Comparison of ENCODE assay signal across 29 cellular contexts in genomic region chr7:111521660-111522059, GRCh38.
"Had no signal": no experiment of that assay in that cellular context is flagged by ENCODE, and none has a peak within 500 bp of the region (broad histone marks: within the 10 kb centered on the region; RNA-seq: fewer than 3 reads in every experiment).

No MANE protein-coding gene starts in this region.

- H3K9me3 Mint-ChIP-seq: stimulated activated effector memory CD8-positive, alpha-beta T cell treated with anti-CD3 and anti-CD28 coated beads, Interleukin-12 subunit alpha, Interleukin-12 subunit beta, amount 100 ng/mL, for 72 hours; type B pancreatic cell had no signal

- H3K4me3 Mint-ChIP-seq: stimulated activated effector memory CD8-positive, alpha-beta T cell treated with anti-CD3 and anti-CD28 coated beads, Interleukin-12 subunit alpha, Interleukin-12 subunit beta, amount 100 ng/mL, for 72 hours; stimulated activated memory B cell treated with anti-CD40 and anti-IgM and Interleukin-4, amounts not matched to agents 10 μg/mL and 1 μg/mL and 100 μg/mL, for 72 hours; stimulated activated naive B cell treated with anti-CD40 and anti-IgM and Interleukin-4, amounts not matched to agents 10 μg/mL and 1 μg/mL and 100 μg/mL, for 72 hours; stimulated activated naive CD8-positive, alpha-beta T cell treated with anti-CD3 and anti-CD28 coated beads, Interleukin-15, amount 100 ng/mL, for 72 hours; stimulated activated naive CD8-positive, alpha-beta T cell treated with anti-CD3 and anti-CD28 coated beads, Interleukin-15, Interleukin-2, amounts not matched to agents 100 ng/mL and 50 ng/mL, for 24 hours; type B pancreatic cell had no signal

- H3K27ac Mint-ChIP-seq: stimulated activated effector memory CD8-positive, alpha-beta T cell treated with anti-CD3 and anti-CD28 coated beads, Interleukin-12 subunit alpha, Interleukin-12 subunit beta, amount 100 ng/mL, for 72 hours; stimulated activated memory B cell treated with anti-CD40 and anti-IgM and Interleukin-4, amounts not matched to agents 10 μg/mL and 1 μg/mL and 100 μg/mL, for 72 hours; stimulated activated naive B cell treated with anti-CD40 and anti-IgM and Interleukin-4, amounts not matched to agents 10 μg/mL and 1 μg/mL and 100 μg/mL, for 72 hours; stimulated activated naive CD8-positive, alpha-beta T cell treated with anti-CD3 and anti-CD28 coated beads, Interleukin-15, amount 100 ng/mL, for 72 hours; stimulated activated naive CD8-positive, alpha-beta T cell treated with anti-CD3 and anti-CD28 coated beads, Interleukin-15, Interleukin-2, amounts not matched to agents 100 ng/mL and 50 ng/mL, for 24 hours; type B pancreatic cell had no signal

- H3K4me1 ChIP-seq: suprapubic skin, testis, thyroid gland, tibial artery, tibial nerve, transverse colon, upper lobe of left lung, upper lobe of right lung, uterus, vagina had no signal

- H3K4me1 Mint-ChIP-seq: stimulated activated effector memory CD8-positive, alpha-beta T cell treated with anti-CD3 and anti-CD28 coated beads, Interleukin-12 subunit alpha, Interleukin-12 subunit beta, amount 100 ng/mL, for 72 hours had no signal

- H3K4me3 ChIP-seq: stomach, suprapubic skin, testis, thoracic aorta, thyroid gland, tibial artery, tibial nerve, transverse colon, upper lobe of left lung, upper lobe of right lung, uterus, vagina had no signal

- H3K27me3 Mint-ChIP-seq: stimulated activated memory B cell treated with anti-CD40 and anti-IgM and Interleukin-4, amounts not matched to agents 10 μg/mL and 1 μg/mL and 100 μg/mL, for 72 hours; stimulated activated naive B cell treated with anti-CD40 and anti-IgM and Interleukin-4, amounts not matched to agents 10 μg/mL and 1 μg/mL and 100 μg/mL, for 72 hours; stimulated activated naive CD8-positive, alpha-beta T cell treated with anti-CD3 and anti-CD28 coated beads, Interleukin-15, amount 100 ng/mL, for 72 hours; stimulated activated naive CD8-positive, alpha-beta T cell treated with anti-CD3 and anti-CD28 coated beads, Interleukin-15, Interleukin-2, amounts not matched to agents 100 ng/mL and 50 ng/mL, for 24 hours; type B pancreatic cell had no signal

- DNase-seq: stimulated activated CD4-positive, alpha-beta T cell treated with anti-CD3 and anti-CD28 coated beads, Interleukin-2, amount 100 ng/mL, for 48 hours; stimulated activated CD4-positive, alpha-beta T cell treated with anti-CD3 and anti-CD28 coated beads, Interleukin-4, amount 100 ng/mL, for 1 hour; stimulated activated CD4-positive, alpha-beta T cell treated with anti-CD3 and anti-CD28 coated beads, Interleukin-4, amount 100 ng/mL, for 24 hours; stimulated activated CD4-positive, alpha-beta T cell treated with anti-CD3 and anti-CD28 coated beads, Interleukin-4, amount 100 ng/mL, for 4 hours; stimulated activated CD8-positive, alpha-beta memory T cell treated with anti-CD3 and anti-CD28 coated beads, Interleukin-4, amount 100 ng/mL, for 48 hours; stimulated activated naive B cell treated with anti-CD40 and anti-IgM and Interleukin-4, amounts not matched to agents 10 μg/mL and 1 μg/mL and 100 μg/mL, for 72 hours; stimulated activated naive CD4-positive, alpha-beta T cell; stimulated activated naive CD4-positive, alpha-beta T cell treated with Interleukin-2 at 50 U/mL for 16 hours; stimulated activated naive CD8-positive, alpha-beta T cell treated with anti-CD3 and anti-CD28 coated beads, Interleukin-15, amount 100 ng/mL, for 72 hours; stimulated activated naive CD8-positive, alpha-beta T cell treated with anti-CD3 and anti-CD28 coated beads, Interleukin-15, Interleukin-2, amounts not matched to agents 100 U/mL and 50 U/mL, for 24 hours; stomach; substantia nigra; testis; thyroid gland; tibial artery; transverse colon; trophoblast cell; upper lobe of left lung; upper lobe of right lung; uterus had no signal

- FAIRE-seq: urothelium cell line had no signal

- H3K9me3 ChIP-seq: suprapubic skin, testis, thoracic aorta, thyroid gland, transverse colon, upper lobe of right lung, uterus had no signal

- ATAC-seq: stimulated activated effector memory CD8-positive, alpha-beta T cell treated with anti-CD3 and anti-CD28 coated beads, Interleukin-12 subunit alpha, Interleukin-12 subunit beta, amount 100 ng/mL, for 72 hours; stimulated activated memory B cell treated with anti-CD40 and anti-IgM and Interleukin-4, amounts not matched to agents 10 μg/mL and 1 μg/mL and 100 μg/mL, for 72 hours; stimulated activated naive B cell treated with anti-CD40 and anti-IgM and Interleukin-4, amounts not matched to agents 10 μg/mL and 1 μg/mL and 100 μg/mL, for 72 hours; stimulated activated naive CD8-positive, alpha-beta T cell treated with anti-CD3 and anti-CD28 coated beads, Interleukin-15, amount 100 ng/mL, for 72 hours; stimulated activated naive CD8-positive, alpha-beta T cell treated with anti-CD3 and anti-CD28 coated beads, Interleukin-15, Interleukin-2, amounts not matched to agents 100 U/mL and 50 U/mL, for 24 hours; upper lobe of right lung had no signal

- H3K27me3 ChIP-seq: stomach, suprapubic skin, testis, thyroid gland, tibial artery, tibial nerve, transverse colon, upper lobe of left lung, upper lobe of right lung, uterus, vagina had no signal

- H3K27ac ChIP-seq: stomach, suprapubic skin, testis, thoracic aorta, thyroid gland, tibial artery, tibial nerve, transverse colon, upper lobe of left lung, upper lobe of right lung, uterus, vagina had no signal

- H3K36me3 ChIP-seq: suprapubic skin, thoracic aorta, thyroid gland, transverse colon, uterus had no signal
